ENCODE assay signal across 8 cellular contexts in genomic region chr7:5827755-5828154, GRCh38. TPM values are rescaled to one million over a fixed set of nuclear protein-coding genes. Genes with fewer than 3 reads are reported as not detected.
DNase-seq lines count a peak whose midpoint lies in the region; FAIRE-seq and TF ChIP-seq lines count a peak whose summit lies in the region.

No MANE protein-coding gene starts in this region.

- H3K9me3 ChIP-seq in ascending aorta = no peaks in the 10 kb centered on the region

- no peaks in the 10 kb centered on the region for H3K36me3 ChIP-seq in ascending aorta

- no peak overlapping the region for H3K27ac ChIP-seq in ascending aorta

- FAIRE-seq in G401.6 (lab: Jason Lieb, UNC) = peak; percentile 75

- DNase-seq in NAMALWA (ENCODE audit: low spot score) = peak; percentile 65
- peak; percentile 20 for DNase-seq in activated T-helper 9 cell treated with anti-CD3 and anti-CD28 coated beads, Interleukin-2, amount 50 U/mL, for 16 hours (ENCODE audit: low read depth)
- DNase-seq in left kidney (ENCODE audit: low read depth, low spot score) = peak; percentile 53
- DNase-seq in NCI-H2171 treated with DMSO at 0.1 percent for 48 hours (lab: John Stamatoyannopoulos, UW) = no peak
- DNase-seq in NCI-H2171 (lab: John Stamatoyannopoulos, UW) = no peak
- no peak for DNase-seq in ascending aorta (ENCODE audit: low spot score in 2 of 2)
- no peak for DNase-seq in NCI-H345 (lab: John Stamatoyannopoulos, UW)

- intact Hi-C loops in ascending aorta (cut with DNase I) = no loop called here

- peaks cover 3 to 5% of the 10 kb centered on the region in 2 donors for H3K4me1 ChIP-seq in ascending aorta

- no peak overlapping the region for H3K4me3 ChIP-seq in ascending aorta

- TF ChIP-seq CTCF in ascending aorta (IDR thresholded peaks at IDR 0.05) = peak in 1 of 3 experiments; percentile 39

- no peaks in the 10 kb centered on the region for H3K27me3 ChIP-seq in ascending aorta

RNA-seq across cellular contexts. Expression of gene RNF216, which starts 46.3 kb away (rescaled TPM):
- total RNA-seq in ascending aorta = 20.6 TPM

RNA-seq across cellular contexts. Expression of gene OCM, which starts 52.8 kb away (rescaled TPM):
- total RNA-seq in ascending aorta = not detected

Comparison
In these comparisons a context has a peak if more than half of its experiments do, and no peak if none do; other contexts are left out.
1. DNase-seq: peak in NAMALWA (single experiment), activated T-helper 9 cell treated with anti-CD3 and anti-CD28 coated beads, Interleukin-2, amount 50 U/mL, for 16 hours (single experiment) and left kidney (single experiment); none in NCI-H2171 treated with DMSO at 0.1 percent for 48 hours (single experiment), NCI-H2171 (single experiment), ascending aorta (0 of 2) and NCI-H345 (single experiment).